ENCODE assay signal across 8 cellular contexts in the genomic region with DNA sequence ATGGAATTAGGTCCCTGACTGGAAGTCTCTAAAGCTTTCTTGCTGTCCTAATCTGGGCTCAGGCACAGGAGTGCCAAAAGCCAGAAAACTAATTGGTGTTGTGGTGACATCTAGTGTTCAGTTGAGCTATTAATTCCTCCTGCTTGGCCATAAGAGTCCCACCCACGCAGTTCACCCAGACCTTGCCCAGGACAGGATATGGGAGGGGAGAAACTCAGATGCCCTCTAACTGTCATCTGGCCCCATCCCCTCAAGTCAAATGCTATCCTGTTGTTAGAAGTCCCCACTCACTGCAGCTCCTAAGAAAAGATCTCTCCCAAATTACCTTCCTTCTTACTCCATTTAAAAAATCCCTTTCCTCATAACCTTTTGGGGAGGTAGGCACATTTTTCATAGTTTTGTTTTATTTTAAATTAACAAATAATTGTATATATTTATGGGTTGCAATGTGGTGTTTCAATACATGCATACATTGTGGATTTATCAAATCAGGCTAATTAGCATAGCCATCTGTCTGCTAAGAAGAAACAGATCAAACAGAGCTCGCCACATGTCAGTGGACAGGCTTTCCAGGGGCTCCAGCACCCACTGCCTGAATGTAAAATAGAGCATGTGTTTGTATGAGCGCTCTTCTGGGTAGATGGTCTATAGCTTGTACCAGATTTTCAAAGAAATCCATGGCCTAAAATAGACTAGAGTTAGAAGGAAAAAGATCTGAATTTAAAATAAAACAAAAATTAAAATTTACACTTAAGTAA.
DNase-seq lines count a peak whose midpoint lies in the region; ATAC-seq and TF ChIP-seq lines count a peak whose summit lies in the region.

No MANE protein-coding gene starts in this region.

- no peaks in the 10 kb centered on the region for H3K9me3 Mint-ChIP-seq in CD14-positive monocyte

- peak overlapping the region in 6 of 7 donors; percentile 44 to 94 (median 79) for H3K27ac Mint-ChIP-seq in CD14-positive monocyte

- ATAC-seq in GM18868 (IDR thresholded peaks at IDR 0.05; ENCODE audit: unreplicated experiment) (peak; percentile 61), HG03045 (IDR thresholded peaks at IDR 0.05; ENCODE audit: unreplicated experiment) (peak; percentile 64), left lobe of liver (peak; percentile 98)

- peak; percentile 81 for TF ChIP-seq CTCF in CD14-positive monocyte (IDR thresholded peaks at IDR 0.05)

- peaks cover 61% of the 10 kb centered on the region for H3K4me1 Mint-ChIP-seq in CD14-positive monocyte

- H3K36me3 Mint-ChIP-seq in CD14-positive monocyte: peaks cover 35 to 39% of the 10 kb centered on the region in 2 donors

- H3K27me3 Mint-ChIP-seq in CD14-positive monocyte (ENCODE audit: low read depth in 3 of 3): peaks cover 0 to 2% (median 1%) of the 10 kb centered on the region in 3 donors

- H3K4me3 Mint-ChIP-seq in CD14-positive monocyte: no peak overlapping the region

- intact Hi-C loops in CD14-positive monocyte (cut with micrococcal nuclease): loop anchor here in 1 of 2 donors (5.0 kb wide), 1 partner anchor 210 kb away; a partner anchor contains a TSS

- DNase-seq in CD14-positive monocyte (ENCODE audit: low spot score) (peak; percentile 56), NCI-H187 treated with DMSO at 0.1 percent for 48 hours (lab: John Stamatoyannopoulos, UW) (peak; percentile 85), T-helper 1 cell (peak in 4 of 5 donors; percentile 3 to 81 (median 19)), left lobe of liver (ENCODE audit: low spot score) (peak; percentile 67)
- peak; percentile 32 for DNase-seq in central memory CD4-positive, alpha-beta T cell
- DNase-seq in stimulated activated CD8-positive, alpha-beta memory T cell treated with anti-CD3 and anti-CD28 coated beads, Interleukin-2, amount 100 ng/mL, for 48 hours (ENCODE audit: low read depth in 2 of 2): peak; percentile 25 to 31

Comparison
In these comparisons a context has a peak if more than half of its experiments do, and no peak if none do; other contexts are left out.
1. Peak in every context shown above with its lines: DNase-seq and ATAC-seq.
2. DNase-seq: peak in every context shown above with its lines; median percentile 85 in NCI-H187 treated with DMSO at 0.1 percent for 48 hours; 67 in left lobe of liver; 56 in CD14-positive monocyte; 32 in central memory CD4-positive, alpha-beta T cell; 28 in stimulated activated CD8-positive, alpha-beta memory T cell treated with anti-CD3 and anti-CD28 coated beads, Interleukin-2, amount 100 ng/mL, for 48 hours; 19 in T-helper 1 cell.